In genomic region chr2:208334230-208334629, GRCh38 we compare ENCODE assay signal across 24 cellular contexts.
A peak's percentile ranks its signal among the peaks of the same experiment; 100 is the strongest.
DNase-seq lines count a peak whose midpoint lies in the region; ATAC-seq, FAIRE-seq and TF ChIP-seq lines count a peak whose summit lies in the region.
"Had no signal": no experiment of that assay in that cellular context is flagged by ENCODE, and none has a peak within 500 bp of the region (broad histone marks: within the 10 kb centered on the region; RNA-seq: fewer than 3 reads in every experiment).

No MANE protein-coding gene starts in this region.

- H3K9me3 Mint-ChIP-seq in activated CD4-positive, alpha-beta T cell treated with anti-CD3 and anti-CD28 coated beads, Interleukin-2, amount 10 ng/mL, durations not matched to agents 7 days and 5 days: no peaks in the 10 kb centered on the region
- H3K9me3 Mint-ChIP-seq in activated T-helper 2 cell treated with anti-CD3 and anti-CD28 coated beads, Interferon-gamma antibody, Interleukin-2, Interleukin-4, amounts not matched to agents 10 μg/mL and 5 μg/mL and 100 μg/mL, durations not matched to agents 14 hours and 24 hours and 36 hours: no peaks in the 10 kb centered on the region
- H3K9me3 Mint-ChIP-seq in stimulated activated naive B cell treated with anti-CD40 and anti-IgM and Interleukin-4, amounts not matched to agents 10 μg/mL and 1 μg/mL and 100 μg/mL, for 72 hours: no peaks in the 10 kb centered on the region

- H2BK120ac ChIP-seq in mesendoderm (ENCODE audit: low read depth, low read length): no peak overlapping the region

- TF ChIP-seq EP300 in HepG2 (IDR thresholded peaks at IDR 0.05; ENCODE audit: low read depth in 2 of 2, low read length in 2 of 2) (no peak), HepG2 (CRISPR knock-in tag; IDR thresholded peaks at IDR 0.05; ENCODE audit: borderline replicate concordance) (no peak)

- H3K27me3 ChIP-seq in HepG2 (ENCODE audit: control insufficient read depth in 1 of 2, insufficient read depth in 2 of 2, low read length in 2 of 2): no peaks in the 10 kb centered on the region
- H3K27me3 ChIP-seq in mesendoderm (ENCODE audit: insufficient read depth, low read length, poor library complexity): no peaks in the 10 kb centered on the region
- H3K27me3 ChIP-seq: thyroid gland had no signal

- intact Hi-C loops in activated T-helper 2 cell treated with anti-CD3 and anti-CD28 coated beads, Interferon-gamma antibody, Interleukin-2, Interleukin-4, amounts not matched to agents 10 μg/mL and 5 μg/mL and 100 μg/mL, durations not matched to agents 14 hours and 24 hours and 36 hours (cut with micrococcal nuclease): no loop called here
- intact Hi-C loops in HepG2 (cut with micrococcal nuclease; ENCODE audit: unreplicated experiment): no loop called here

- H3K79me1 ChIP-seq in mesendoderm (ENCODE audit: low read length): no peaks in the 10 kb centered on the region

- H3K18ac ChIP-seq in mesendoderm (ENCODE audit: low read length): no peak overlapping the region

- no peak overlapping the region for H3K23ac ChIP-seq in mesendoderm (ENCODE audit: low read length)

- peak overlapping the region; percentile 1 for H3K27ac Mint-ChIP-seq in activated CD4-positive, alpha-beta T cell treated with anti-CD3 and anti-CD28 coated beads, Interleukin-2, amount 10 ng/mL, durations not matched to agents 7 days and 5 days
- H3K27ac Mint-ChIP-seq in activated T-helper 2 cell treated with anti-CD3 and anti-CD28 coated beads, Interferon-gamma antibody, Interleukin-2, Interleukin-4, amounts not matched to agents 10 μg/mL and 5 μg/mL and 100 μg/mL, durations not matched to agents 14 hours and 24 hours and 36 hours: peak overlapping the region; percentile 5
- H3K27ac Mint-ChIP-seq in stimulated activated naive B cell treated with anti-CD40 and anti-IgM and Interleukin-4, amounts not matched to agents 10 μg/mL and 1 μg/mL and 100 μg/mL, for 72 hours: peak overlapping the region; percentile 25

- DNase-seq in activated CD4-positive, alpha-beta T cell treated with anti-CD3 and anti-CD28 coated beads, Interleukin-2, amount 10 ng/mL, durations not matched to agents 7 days and 5 days: no peak
- DNase-seq in activated CD4-positive, alpha-beta T cell treated with anti-CD3 and anti-CD28 coated beads, Interleukin-2, amount 50 U/mL, for 48 hours: no peak
- DNase-seq in activated T-helper 2 cell treated with anti-CD3 and anti-CD28 coated beads, Interferon-gamma antibody, Interleukin-2, Interleukin-4, amounts not matched to agents 10 μg/mL and 5 μg/mL and 100 μg/mL, durations not matched to agents 14 hours and 24 hours and 36 hours (ENCODE audit: low spot score): no peak
- no peak for DNase-seq in HepG2 (ENCODE audit: low spot score)
- DNase-seq in stimulated activated naive B cell treated with anti-CD40 and anti-IgM and Interleukin-4, amounts not matched to agents 10 μg/mL and 1 μg/mL and 100 μg/mL, for 72 hours: no peak
- DNase-seq in glomerular visceral epithelial cell (ENCODE audit: extremely low spot score): no peak
- no peak for DNase-seq in mesendoderm
- no peak for DNase-seq in activated CD8-positive, alpha-beta memory T cell treated with anti-CD3 and anti-CD28 coated beads, Interleukin-2, amount 50 U/mL, for 4 hours
- DNase-seq: activated CD4-positive, CD25-positive, alpha-beta regulatory T cell treated with anti-CD3 and anti-CD28 coated beads, Interleukin-2, amount 50 U/mL, for 72 hours; activated effector memory CD4-positive, alpha-beta T cell treated with anti-CD3 and anti-CD28 coated beads, Interleukin-2, amount 50 U/mL, for 16 hours; AML-193; EL; Karpas-422; left ventricle myocardium inferior; NCI-H187 treated with DMSO at 0.1 percent for 48 hours; NCI-H2227 treated with DMSO at 0.1 percent for 48 hours; NCI-H82; SHP77; stimulated activated CD4-positive, alpha-beta T cell treated with anti-CD3 and anti-CD28 coated beads, Interleukin-2, amount 100 ng/mL, for 24 hours; stimulated activated naive CD4-positive, alpha-beta T cell; thyroid gland had no signal

- H4K8ac ChIP-seq in mesendoderm (ENCODE audit: low read depth, low read length): no peak overlapping the region

- H3K27ac ChIP-seq in HepG2 (ENCODE audit: extremely low read length, insufficient read depth, low read length) (no peak overlapping the region), mesendoderm (ENCODE audit: low read depth, low read length) (no peak overlapping the region)
- H3K27ac ChIP-seq: left ventricle myocardium inferior, thyroid gland had no signal

- H3K79me2 ChIP-seq in HepG2 (ENCODE audit: insufficient read depth, low read length) (no peaks in the 10 kb centered on the region), mesendoderm (ENCODE audit: control insufficient read depth, insufficient read depth, low read length) (no peaks in the 10 kb centered on the region)

- TF ChIP-seq CTCF in HepG2 (CRISPR knock-in tag; IDR thresholded peaks at IDR 0.05): no peak

- in situ Hi-C loops in HepG2 (cut with HindIII; ENCODE audit: extremely low pct_ligation_motif_present, low pct_unique_long_range_greater_than_20kb): no loop called here

- ATAC-seq in HepG2: peak; percentile 78
- no peak for ATAC-seq in stimulated activated naive B cell treated with anti-CD40 and anti-IgM and Interleukin-4, amounts not matched to agents 10 μg/mL and 1 μg/mL and 100 μg/mL, for 72 hours (replicated peaks)

- TF ChIP-seq POLR2A in HepG2 (IDR thresholded peaks at IDR 0.05; ENCODE audit: insufficient read depth in 1 of 2, low read depth in 2 of 2, low read length in 2 of 2): no peak

- peaks cover 27% of the 10 kb centered on the region for H3K36me3 Mint-ChIP-seq in activated CD4-positive, alpha-beta T cell treated with anti-CD3 and anti-CD28 coated beads, Interleukin-2, amount 10 ng/mL, durations not matched to agents 7 days and 5 days (ENCODE audit: low read depth)
- peaks cover 49% of the 10 kb centered on the region for H3K36me3 Mint-ChIP-seq in activated T-helper 2 cell treated with anti-CD3 and anti-CD28 coated beads, Interferon-gamma antibody, Interleukin-2, Interleukin-4, amounts not matched to agents 10 μg/mL and 5 μg/mL and 100 μg/mL, durations not matched to agents 14 hours and 24 hours and 36 hours (ENCODE audit: low read depth)
- peaks cover 15 to 27% of the 10 kb centered on the region in 2 donors for H3K36me3 Mint-ChIP-seq in stimulated activated naive B cell treated with anti-CD40 and anti-IgM and Interleukin-4, amounts not matched to agents 10 μg/mL and 1 μg/mL and 100 μg/mL, for 72 hours

- H3K4me1 ChIP-seq in HepG2 (ENCODE audit: insufficient read depth, low read length) (0 out of 2 replicates have a peak, but pooled peaks cover 5% of the 10 kb centered on the region), mesendoderm (ENCODE audit: control insufficient read depth, low read depth, low read length) (no peaks in the 10 kb centered on the region)
- H3K4me1 ChIP-seq: thyroid gland had no signal

- H4K20me1 ChIP-seq in HepG2 (ENCODE audit: insufficient read depth, low read length): no peaks in the 10 kb centered on the region

- H3K9ac ChIP-seq in HepG2 (ENCODE audit: insufficient read depth, low read depth, low read length) (no peak overlapping the region), mesendoderm (ENCODE audit: low read length) (no peak overlapping the region)

- no peak overlapping the region for H3K4me3 ChIP-seq in HepG2 (replicated peaks in 1 of 3; ENCODE audit: insufficient read depth in 1 of 3, low read depth in 2 of 3, low read length in 3 of 3)
- no peak overlapping the region for H3K4me3 ChIP-seq in mesendoderm (ENCODE audit: low read length)
- H3K4me3 ChIP-seq: left ventricle myocardium inferior, skin epidermis, thyroid gland had no signal

- no peak overlapping the region for H2AFZ ChIP-seq in HepG2 (ENCODE audit: low read length)

- CTCF ChIA-PET in activated CD4-positive, alpha-beta T cell treated with anti-CD3 and anti-CD28 coated beads, Interleukin-2, amount 10 ng/mL, durations not matched to agents 7 days and 5 days (lab: Charles Lee): no interaction called here
- CTCF ChIA-PET in HepG2 (lab: Yijun Ruan, JAX; ENCODE audit: low intra/inter-chr PET ratio, low total read pairs): no interaction called here

- no peak overlapping the region for H3K4me3 Mint-ChIP-seq in activated CD4-positive, alpha-beta T cell treated with anti-CD3 and anti-CD28 coated beads, Interleukin-2, amount 10 ng/mL, durations not matched to agents 7 days and 5 days
- no peak overlapping the region for H3K4me3 Mint-ChIP-seq in activated T-helper 2 cell treated with anti-CD3 and anti-CD28 coated beads, Interferon-gamma antibody, Interleukin-2, Interleukin-4, amounts not matched to agents 10 μg/mL and 5 μg/mL and 100 μg/mL, durations not matched to agents 14 hours and 24 hours and 36 hours (ENCODE audit: low read depth)
- no peak overlapping the region for H3K4me3 Mint-ChIP-seq in stimulated activated naive B cell treated with anti-CD40 and anti-IgM and Interleukin-4, amounts not matched to agents 10 μg/mL and 1 μg/mL and 100 μg/mL, for 72 hours

- no peak overlapping the region for H3K56ac ChIP-seq in mesendoderm (ENCODE audit: low read length)

- no peak overlapping the region for H2AK5ac ChIP-seq in mesendoderm (ENCODE audit: low read length)

- H3K9me3 ChIP-seq in HepG2 (ENCODE audit: low read length): no peaks in the 10 kb centered on the region
- H3K9me3 ChIP-seq: left ventricle myocardium inferior, thyroid gland had no signal

- no peak overlapping the region for H4K5ac ChIP-seq in mesendoderm (ENCODE audit: low read length)

- H3K36me3 ChIP-seq in HepG2 (replicated peaks in 1 of 2; ENCODE audit: control insufficient read depth in 1 of 2, insufficient read depth in 2 of 2, low read length in 2 of 2) (peaks cover 12 to 50% of the 10 kb centered on the region in 2 experiments), mesendoderm (ENCODE audit: control insufficient read depth, insufficient read depth, low read length) (peaks cover 4% of the 10 kb centered on the region)

- no peak for TF ChIP-seq RAD21 in HepG2 (CRISPR knock-in tag; IDR thresholded peaks at IDR 0.05)

- H2BK5ac ChIP-seq in mesendoderm (ENCODE audit: low read length): no peak overlapping the region

- FAIRE-seq in HepG2 (lab: Jason Lieb, UNC): no peak
- FAIRE-seq: colon, HTR-8/SVneo had no signal

- H3K4me1 Mint-ChIP-seq in activated CD4-positive, alpha-beta T cell treated with anti-CD3 and anti-CD28 coated beads, Interleukin-2, amount 10 ng/mL, durations not matched to agents 7 days and 5 days: no peaks in the 10 kb centered on the region
- H3K4me1 Mint-ChIP-seq in activated T-helper 2 cell treated with anti-CD3 and anti-CD28 coated beads, Interferon-gamma antibody, Interleukin-2, Interleukin-4, amounts not matched to agents 10 μg/mL and 5 μg/mL and 100 μg/mL, durations not matched to agents 14 hours and 24 hours and 36 hours (ENCODE audit: low read depth): no peaks in the 10 kb centered on the region
- H3K4me1 Mint-ChIP-seq in stimulated activated naive B cell treated with anti-CD40 and anti-IgM and Interleukin-4, amounts not matched to agents 10 μg/mL and 1 μg/mL and 100 μg/mL, for 72 hours: peaks cover 3 to 6% of the 10 kb centered on the region in 2 donors

- H3K27me3 Mint-ChIP-seq in activated CD4-positive, alpha-beta T cell treated with anti-CD3 and anti-CD28 coated beads, Interleukin-2, amount 10 ng/mL, durations not matched to agents 7 days and 5 days: no peaks in the 10 kb centered on the region
- no peaks in the 10 kb centered on the region for H3K27me3 Mint-ChIP-seq in activated T-helper 2 cell treated with anti-CD3 and anti-CD28 coated beads, Interferon-gamma antibody, Interleukin-2, Interleukin-4, amounts not matched to agents 10 μg/mL and 5 μg/mL and 100 μg/mL, durations not matched to agents 14 hours and 24 hours and 36 hours (ENCODE audit: low read depth)
- no peaks in the 10 kb centered on the region for H3K27me3 Mint-ChIP-seq in stimulated activated naive B cell treated with anti-CD40 and anti-IgM and Interleukin-4, amounts not matched to agents 10 μg/mL and 1 μg/mL and 100 μg/mL, for 72 hours

- no peak overlapping the region for H3K4ac ChIP-seq in mesendoderm (ENCODE audit: low read depth, low read length)

- no peak overlapping the region for H3K4me2 ChIP-seq in HepG2 (ENCODE audit: low read depth, low read length)
- H3K4me2 ChIP-seq in mesendoderm (ENCODE audit: low read length): no peak overlapping the region

- no peak overlapping the region for H2BK15ac ChIP-seq in mesendoderm (replicated peaks; ENCODE audit: low read depth)

- POLR2A ChIA-PET in activated CD4-positive, alpha-beta T cell treated with anti-CD3 and anti-CD28 coated beads, Interleukin-2, amount 10 ng/mL, durations not matched to agents 7 days and 5 days (lab: Charles Lee): no interaction called here
- POLR2A ChIA-PET in HepG2 (lab: Yijun Ruan, JAX): no interaction called here

- BruUV-seq in HepG2 (replicated peaks; lab: Mats Ljungman, UMichigan): no TSS peak
